9 cellular contexts compared by ENCODE assay signal in the genomic region with DNA sequence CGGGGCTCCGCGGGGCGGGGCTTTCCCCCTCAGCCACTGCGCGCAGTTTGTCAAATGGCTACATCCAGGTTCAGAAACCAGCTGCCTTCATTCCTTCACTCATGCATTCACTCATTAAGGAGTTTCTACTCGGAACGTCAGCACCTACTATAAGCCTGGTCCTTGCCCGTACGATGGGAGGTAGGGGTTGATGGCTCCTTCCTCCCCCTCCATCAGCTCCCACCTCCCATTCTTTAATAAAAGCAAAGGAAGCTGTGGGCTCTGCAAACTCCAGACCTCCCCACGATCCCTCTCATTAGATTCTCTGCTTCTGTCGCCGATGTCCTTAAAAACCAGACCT. TPM values are rescaled to one million over a fixed set of nuclear protein-coding genes. Genes with fewer than 3 reads are reported as not detected.
DNase-seq lines count a peak whose midpoint lies in the region; ATAC-seq and TF ChIP-seq lines count a peak whose summit lies in the region.
"Had no signal": no experiment of that assay in that cellular context is flagged by ENCODE, and none has a peak within 500 bp of the region (broad histone marks: within the 10 kb centered on the region; RNA-seq: fewer than 3 reads in every experiment).

No MANE protein-coding gene starts in this region.

- CTCF ChIA-PET in T-cell (lab: Charles Lee) = interaction anchor here (0.6 to 2.2 kb wide), 11 partner anchors 11 to 377 kb away, joined by 3 to 11 read pairs (median 4); partner anchors contain the start of gene COPG1 (in 1 of the 2)

- H3K27ac Mint-ChIP-seq in T-cell = peak overlapping the region in 1 of 2 donors; percentile 75

- TF ChIP-seq POLR2A in gastrocnemius medialis (IDR thresholded peaks at IDR 0.05) = no peak

- no peaks in the 10 kb centered on the region for H3K9me3 ChIP-seq in gastrocnemius medialis

- H3K36me3 ChIP-seq in GM06990 (ENCODE audit: control insufficient read depth, insufficient read depth, low read length) = no peaks in the 10 kb centered on the region
- no peaks in the 10 kb centered on the region for H3K36me3 ChIP-seq in gastrocnemius medialis

- H3K4me1 ChIP-seq in gastrocnemius medialis = peaks cover 6 to 9% of the 10 kb centered on the region in 2 donors

- H3K27me3 ChIP-seq in GM06990 (replicated peaks; ENCODE audit: control insufficient read depth, insufficient read depth, low read length) = no peaks in the 10 kb centered on the region; the same call in none of the 2 replicates
- H3K27me3 ChIP-seq in gastrocnemius medialis = no peaks in the 10 kb centered on the region

- peak overlapping the region; percentile 68 to 78 (median 75) for H3K4me3 Mint-ChIP-seq in T-cell

- no peaks in the 10 kb centered on the region for H3K36me3 Mint-ChIP-seq in T-cell

- in situ Hi-C loops in gastrocnemius medialis (cut with MboI; ENCODE audit: low sequenced_read_pairs in 4 of 4) = no loop called here

- POLR2A ChIA-PET in T-cell (lab: Charles Lee) = interaction anchor here (0.6 to 1.9 kb wide), 4 partner anchors 22 to 128 kb away, joined by 3 to 8 read pairs (median 6); no protein-coding TSS in a partner anchor

- no peaks in the 10 kb centered on the region for H3K27me3 Mint-ChIP-seq in T-cell

- TF ChIP-seq CTCF in GM06990 (IDR thresholded peaks at IDR 0.05; ENCODE audit: insufficient read depth, low read length, poor library complexity, severe bottlenecking) (no peak), fibroblast of the aortic adventitia (IDR thresholded peaks at IDR 0.05; ENCODE audit: insufficient read depth, low read length) (no peak), gastrocnemius medialis (IDR thresholded peaks at IDR 0.05 in 4 of 5, conservative IDR thresholded peaks at IDR 0.05 in 1 of 5) (no peak)

- no peak overlapping the region for H3K27ac ChIP-seq in gastrocnemius medialis

- intact Hi-C loops in gastrocnemius medialis (cut with DNase I; ENCODE audit: low total_unique reads) = no loop called here

- DNase-seq in GM06990 (ENCODE audit: extremely low read depth, insufficient read length) = no peak
- no peak for DNase-seq in T-cell
- DNase-seq in fibroblast of the aortic adventitia (ENCODE audit: low read depth) = no peak
- DNase-seq in gastrocnemius medialis = no peak
- no peak for DNase-seq in NCI-H526 (lab: John Stamatoyannopoulos, UW)
- no peak for DNase-seq in D341Med (ENCODE audit: low spot score)
- DNase-seq: KBM-7 had no signal

- peaks cover 30 to 40% (median 39%) of the 10 kb centered on the region in 3 donors for H3K4me1 Mint-ChIP-seq in T-cell

- ATAC-seq in T-cell (replicated peaks in 1 of 4) (no peak), gastrocnemius medialis (no peak), HG03108 (IDR thresholded peaks at IDR 0.05; ENCODE audit: unreplicated experiment) (no peak), HG03097 (IDR thresholded peaks at IDR 0.05; ENCODE audit: low FRiP score, unreplicated experiment) (no peak)

- H3K4me3 ChIP-seq in GM06990 (replicated peaks; ENCODE audit: low read depth, low read length) (peak overlapping the region; percentile 3; the same call in 1 of the 2 replicates), fibroblast of the aortic adventitia (ENCODE audit: low read depth, low read length) (peak overlapping the region; percentile 51), gastrocnemius medialis (peak overlapping the region; percentile 42 to 65 (median 50))

- H3K9me3 Mint-ChIP-seq in T-cell = no peaks in the 10 kb centered on the region

RNA-seq across cellular contexts. Expression of gene CFAP92, which starts 0.3 kb away (rescaled TPM):
- total RNA-seq in T-cell = under 1 TPM; 0.13 to 0.49 (median 0.26) TPM
- total RNA-seq in fibroblast of the aortic adventitia (ENCODE audit: low replicate concordance) = 0.49 TPM in 1 of 2 replicates, not detected in the other
- under 1 TPM in 3 of 4 donors, not detected in 1; 0.07 to 0.34 (median 0.20) TPM for total RNA-seq in gastrocnemius medialis

RNA-seq across cellular contexts. Expression of gene EFCC1, which starts 7.0 kb away (rescaled TPM):
- total RNA-seq in T-cell = under 1 TPM; 0.20 to 0.43 (median 0.30) TPM
- total RNA-seq in fibroblast of the aortic adventitia (ENCODE audit: low replicate concordance) = not detected in 2 replicates
- total RNA-seq in gastrocnemius medialis = 1 to 10 TPM in 1 of 4 donors, under 1 TPM in 3; 0.26 to 1.2 (median 0.45) TPM
